In genomic region chr14:24417832-24418491, GRCh38 we compare ENCODE assay signal across 20 cellular contexts. TPM values are rescaled to one million over a fixed set of nuclear protein-coding genes. Genes with fewer than 3 reads are reported as not detected.
DNase-seq lines count a peak whose midpoint lies in the region; ATAC-seq and TF ChIP-seq lines count a peak whose summit lies in the region.
"Had no signal": no experiment of that assay in that cellular context is flagged by ENCODE, and none has a peak within 500 bp of the region (broad histone marks: within the 10 kb centered on the region; RNA-seq: fewer than 3 reads in every experiment).

No MANE protein-coding gene starts in this region.

- H3K27ac ChIP-seq in right cardiac atrium (ENCODE audit: low read length) (no peak overlapping the region), left ventricle myocardium inferior (replicated peaks) (no peak overlapping the region), mammary epithelial cell (ENCODE audit: insufficient read depth, low read depth, low read length) (no peak overlapping the region), liver (ENCODE audit: low read depth in 1 of 2, low read length in 2 of 2) (peak overlapping the region; percentile 22 to 44), stomach (peak overlapping the region in 4 of 5 donors; percentile 26 to 74 (median 50)), psoas muscle (no peak overlapping the region)
- H3K27ac ChIP-seq: A549, C4-2B, SJCRH30 had no signal

- dilution Hi-C loops in mammary epithelial cell (cut with HindIII; ENCODE audit: low sequenced_read_pairs): loop anchor here (10.0 kb wide), 1 partner anchor 83 kb away; the partner anchor contains the start of genes ADCY4 and RIPK3

- peaks cover 26% of the 10 kb centered on the region for H3K36me3 ChIP-seq in left ventricle myocardium inferior
- no peaks in the 10 kb centered on the region for H3K36me3 ChIP-seq in mammary epithelial cell (ENCODE audit: insufficient read depth, low read length)
- H3K36me3 ChIP-seq in liver (ENCODE audit: control insufficient read depth in 4 of 4, insufficient read depth in 3 of 4, low read depth in 1 of 4, low read length in 3 of 4): peaks cover 0 to 9% (median 1%) of the 10 kb centered on the region in 4 donors
- H3K36me3 ChIP-seq in stomach: peaks cover 0 to 35% (median 29%) of the 10 kb centered on the region in 4 donors
- H3K36me3 ChIP-seq in psoas muscle (ENCODE audit: insufficient read depth in 1 of 2, low read depth in 1 of 2): no peaks in the 10 kb centered on the region
- H3K36me3 ChIP-seq: SJCRH30 had no signal

- TF ChIP-seq RAD21 in liver (IDR thresholded peaks at IDR 0.05): no peak

- in situ Hi-C loops in mammary epithelial cell (cut with MboI; ENCODE audit: low sequenced_read_pairs in 2 of 2): no loop called here

- H3K4me1 ChIP-seq in right cardiac atrium (ENCODE audit: control insufficient read depth, insufficient read depth, low read length): peaks cover 5% of the 10 kb centered on the region
- peaks cover 16% of the 10 kb centered on the region for H3K4me1 ChIP-seq in left ventricle myocardium inferior
- H3K4me1 ChIP-seq in mammary epithelial cell (ENCODE audit: insufficient read depth, low read length): peaks cover 14% of the 10 kb centered on the region
- H3K4me1 ChIP-seq in liver (ENCODE audit: control insufficient read depth in 4 of 4, insufficient read depth in 4 of 4, low read length in 3 of 4): peaks cover 0 to 20% (median 8%) of the 10 kb centered on the region in 4 donors
- H3K4me1 ChIP-seq in stomach: peaks cover 6 to 26% (median 16%) of the 10 kb centered on the region in 4 donors
- no peaks in the 10 kb centered on the region for H3K4me1 ChIP-seq in psoas muscle
- H3K4me1 ChIP-seq: A549, SJCRH30 had no signal

- no peak for TF ChIP-seq POLR2A in stomach (IDR thresholded peaks at IDR 0.05)

- CTCF ChIA-PET in mammary epithelial cell (lab: Charles Lee; ENCODE audit: low non-redundant PET): interaction anchor here (0.6 kb wide), 1 partner anchor 110 kb away, joined by 4 read pairs; no protein-coding TSS in a partner anchor

- H3K9ac ChIP-seq in mammary epithelial cell (ENCODE audit: insufficient read depth, low read length) (no peak overlapping the region), liver (ENCODE audit: low read depth in 1 of 2, low read length in 2 of 2) (no peak overlapping the region)

- DNase-seq in right cardiac atrium (peak in 2 of 3 donors; percentile 54 to 57), left ventricle myocardium inferior (no peak), mammary epithelial cell (no peak), stomach (peak; percentile 25), psoas muscle (no peak), OCI-M1 (lab: John Stamatoyannopoulos, UW) (no peak)
- DNase-seq: DMS 273 treated with DMSO at 0.1 percent for 48 hours, GDM1, IMR-90, Karpas-422, NCI-H1105 treated with DMSO at 0.1 percent for 48 hours, NCI-H1694 treated with DMSO at 0.1 percent for 48 hours, NCI-H2107, NCI-H2227 treated with DMSO at 0.1 percent for 48 hours, NCI-H524, SJCRH30 had no signal

- no peaks in the 10 kb centered on the region for H4K20me1 ChIP-seq in mammary epithelial cell (ENCODE audit: insufficient read depth, low read length)

- intact Hi-C loops in right cardiac atrium (cut with DNase I) (no loop called here), left ventricle myocardium inferior (cut with micrococcal nuclease) (no loop called here), mammary epithelial cell (cut with micrococcal nuclease) (no loop called here), stomach (cut with DNase I; ENCODE audit: low total_unique reads) (loop anchor here (5.0 kb wide), 1 partner anchor 51 kb away; the partner anchor contains the start of gene NFATC4), psoas muscle (cut with DNase I) (no loop called here)

- H3K4me2 ChIP-seq in mammary epithelial cell (ENCODE audit: insufficient read depth, low read depth, low read length): no peak overlapping the region
- H3K4me2 ChIP-seq: A549 had no signal

- H3K9me3 ChIP-seq in right cardiac atrium (ENCODE audit: control insufficient read depth, low read length) (no peaks in the 10 kb centered on the region), left ventricle myocardium inferior (replicated peaks) (no peaks in the 10 kb centered on the region), mammary epithelial cell (replicated peaks; ENCODE audit: insufficient read depth, low read length) (no peaks in the 10 kb centered on the region), liver (ENCODE audit: control insufficient read depth in 4 of 4, low read length in 3 of 4) (no peaks in the 10 kb centered on the region), stomach (no peaks in the 10 kb centered on the region), psoas muscle (no peaks in the 10 kb centered on the region)
- H3K9me3 ChIP-seq: A549, SJCRH30 had no signal

- H3K4me3 ChIP-seq in right cardiac atrium (ENCODE audit: low read length) (no peak overlapping the region), left ventricle myocardium inferior (no peak overlapping the region), mammary epithelial cell (replicated peaks in 1 of 3; ENCODE audit: insufficient read depth in 1 of 3, low read depth in 2 of 3, low read length in 3 of 3) (no peak overlapping the region), liver (ENCODE audit: low read depth in 1 of 3, low read length in 3 of 3) (no peak overlapping the region), stomach (no peak overlapping the region), psoas muscle (no peak overlapping the region)
- H3K4me3 ChIP-seq: A549, SJCRH30 had no signal

- TF ChIP-seq CTCF in left ventricle myocardium inferior (IDR thresholded peaks at IDR 0.05; ENCODE audit: borderline replicate concordance) (no peak), mammary epithelial cell (conservative IDR thresholded peaks at IDR 0.05 in 1 of 2, IDR thresholded peaks at IDR 0.05 in 1 of 2; ENCODE audit: extremely low read depth in 1 of 2, insufficient read depth in 1 of 2, low read depth in 1 of 2, low read length in 2 of 2) (no peak), liver (IDR thresholded peaks at IDR 0.05; ENCODE audit: low read depth, low read length, missing input control) (no peak), stomach (IDR thresholded peaks at IDR 0.05) (no peak), psoas muscle (IDR thresholded peaks at IDR 0.05) (no peak)

- H2AFZ ChIP-seq in mammary epithelial cell (ENCODE audit: low read depth, low read length): peak overlapping the region; percentile 57

- H3K27me3 ChIP-seq in right cardiac atrium (ENCODE audit: control insufficient read depth, insufficient read depth) (no peaks in the 10 kb centered on the region), left ventricle myocardium inferior (ENCODE audit: low read depth) (no peaks in the 10 kb centered on the region), mammary epithelial cell (ENCODE audit: insufficient read depth, low read length) (no peaks in the 10 kb centered on the region), liver (ENCODE audit: control insufficient read depth in 4 of 4, insufficient read depth in 4 of 4, low read length in 3 of 4) (no peaks in the 10 kb centered on the region), stomach (no peaks in the 10 kb centered on the region), psoas muscle (ENCODE audit: insufficient read depth in 3 of 3, low read length in 2 of 3) (peaks cover 0 to 5% (median 0%) of the 10 kb centered on the region in 3 donors)
- H3K27me3 ChIP-seq: SJCRH30 had no signal

- TF ChIP-seq EP300 in stomach (IDR thresholded peaks at IDR 0.05): no peak

- ATAC-seq in right cardiac atrium (peak; percentile 10 to 21), psoas muscle (no peak), HG03196 (IDR thresholded peaks at IDR 0.05; ENCODE audit: unreplicated experiment) (no peak)
- ATAC-seq: A549 had no signal

- BruUV-seq in mammary epithelial cell (replicated peaks; lab: Mats Ljungman, UMichigan): no TSS peak

- H3K79me2 ChIP-seq in mammary epithelial cell (ENCODE audit: insufficient read depth, low read length): no peaks in the 10 kb centered on the region

- WGBS in right cardiac atrium: 66% methylated on average over 6 of the region's 6 CpGs
- WGBS in mammary epithelial cell (ENCODE audit: low coverage, missing lambda C conversion rate): 68% methylated on average over 5 of the region's 6 CpGs
- 89% methylated on average over 6 of the region's 6 CpGs for WGBS in liver
- WGBS in stomach, 5 donors: 69 to 84% (median 75%) methylated on average over 4 to 6 of the region's 6 CpGs
- 62 to 81% (median 74%) methylated on average over 6 of the region's 6 CpGs for WGBS in psoas muscle, 3 donors

RNA-seq across cellular contexts. Expression of gene CBLN3, which starts 11.5 kb away (rescaled TPM):
- total RNA-seq in right cardiac atrium: 1 to 10 TPM; 1.6 to 3.1 (median 2.7) TPM
- polyA plus RNA-seq in right cardiac atrium: 1.3 TPM
- 0.55 TPM for total RNA-seq in left ventricle myocardium inferior
- 1 to 10 TPM; 1.3 to 3.1 TPM for total RNA-seq in mammary epithelial cell
- 0.78 TPM for polyA plus RNA-seq in mammary epithelial cell
- not detected for polyA minus RNA-seq in mammary epithelial cell
- under 1 TPM; 0.59 to 0.79 TPM for total RNA-seq in liver
- under 1 TPM; 0.07 to 0.33 TPM for polyA plus RNA-seq in liver
- 1 to 10 TPM in 3 of 5 donors, not detected in 2; 2.0 to 4.2 (median 3.8) TPM for total RNA-seq in stomach
- polyA plus RNA-seq in stomach: 1 to 10 TPM in 2 of 3 donors, under 1 TPM in 1; 0.81 to 2.1 (median 1.4) TPM
- total RNA-seq in psoas muscle: 1 to 10 TPM in 1 of 4 donors, under 1 TPM in 3; 0.66 to 1.5 (median 0.76) TPM
- polyA plus RNA-seq in psoas muscle: under 1 TPM; 0.38 to 0.78 (median 0.70) TPM

RNA-seq across cellular contexts. Expression of gene KHNYN, which starts 11.8 kb away (rescaled TPM):
- total RNA-seq in right cardiac atrium (10 to 100 TPM; 23.4 to 27.7 (median 26.0) TPM), left ventricle myocardium inferior (20.5 TPM), mammary epithelial cell (10 to 100 TPM; 60.2 to 75.0 TPM), liver (10 to 100 TPM; 38.2 to 40.3 TPM), stomach (100 to 1,000 TPM in 1 of 5 donors, 10 to 100 TPM in 4; 63.4 to 348 (median 77.2) TPM), psoas muscle (10 to 100 TPM; 25.8 to 44.2 (median 41.3) TPM)
- polyA plus RNA-seq in right cardiac atrium (19.1 TPM), mammary epithelial cell (16.7 TPM), liver (10 to 100 TPM in 1 of 2 donors, 1 to 10 TPM in 1; 3.0 to 11.1 TPM), stomach (10 to 100 TPM; 13.9 to 23.4 (median 22.9) TPM), psoas muscle (10 to 100 TPM; 15.3 to 74.9 (median 35.9) TPM)
- 34.9 TPM for polyA minus RNA-seq in mammary epithelial cell

RNA-seq across cellular contexts. Expression of gene NYNRIN, which starts 19.2 kb away (rescaled TPM):
- total RNA-seq in right cardiac atrium (10 to 100 TPM in 2 of 4 donors, 1 to 10 TPM in 2; 9.3 to 12.0 (median 10.5) TPM), left ventricle myocardium inferior (8.0 TPM), mammary epithelial cell (10 to 100 TPM in 1 of 2 donors, 1 to 10 TPM in 1; 2.7 to 15.0 TPM), liver (10 to 100 TPM in 1 of 2 donors, 1 to 10 TPM in 1; 2.5 to 11.0 TPM), stomach (10 to 100 TPM in 2 of 5 donors, 1 to 10 TPM in 3; 2.9 to 16.0 (median 8.1) TPM), psoas muscle (1 to 10 TPM; 2.1 to 8.0 (median 2.4) TPM)
- polyA plus RNA-seq in right cardiac atrium (5.1 TPM), mammary epithelial cell (2.4 TPM), liver (under 1 TPM; 0.89 to 0.99 TPM), stomach (1 to 10 TPM; 2.3 to 3.3 (median 2.3) TPM), psoas muscle (1 to 10 TPM; 1.1 to 1.5 (median 1.2) TPM)
- polyA minus RNA-seq in mammary epithelial cell: 3.9 TPM

RNA-seq across cellular contexts. Expression of gene SDR39U1, which starts 24.6 kb away (rescaled TPM):
- total RNA-seq in right cardiac atrium: 100 to 1,000 TPM in 1 of 4 donors, 10 to 100 TPM in 3; 74.6 to 101 (median 94.4) TPM
- polyA plus RNA-seq in right cardiac atrium: 128 TPM
- total RNA-seq in left ventricle myocardium inferior: 74.8 TPM
- total RNA-seq in mammary epithelial cell: 10 to 100 TPM in 1 of 2 donors, 1 to 10 TPM in 1; 8.8 to 39.1 TPM
- polyA plus RNA-seq in mammary epithelial cell: 40.2 TPM
- 9.8 TPM for polyA minus RNA-seq in mammary epithelial cell
- total RNA-seq in liver: 10 to 100 TPM; 10.8 to 17.0 TPM
- 10 to 100 TPM; 34.9 to 50.4 TPM for polyA plus RNA-seq in liver
- total RNA-seq in stomach: 10 to 100 TPM; 10.8 to 71.2 (median 42.4) TPM
- polyA plus RNA-seq in stomach: 10 to 100 TPM; 37.0 to 64.8 (median 41.8) TPM
- 10 to 100 TPM; 55.7 to 75.2 (median 63.8) TPM for total RNA-seq in psoas muscle
- 100 to 1,000 TPM in 1 of 3 donors, 10 to 100 TPM in 2; 62.9 to 110 (median 63.6) TPM for polyA plus RNA-seq in psoas muscle

RNA-seq across cellular contexts. Expression of gene NFATC4, which starts 50.0 kb away (rescaled TPM):
- total RNA-seq in right cardiac atrium (10 to 100 TPM; 15.7 to 40.0 (median 31.0) TPM), left ventricle myocardium inferior (20.6 TPM), mammary epithelial cell (1 to 10 TPM in 1 of 2 donors, not detected in 1; 9.0 TPM), liver (1 to 10 TPM; 1.4 to 3.6 TPM), stomach (10 to 100 TPM; 20.1 to 64.8 (median 33.0) TPM), psoas muscle (10 to 100 TPM in 2 of 4 donors, 1 to 10 TPM in 2; 2.7 to 12.0 (median 7.8) TPM)
- polyA plus RNA-seq in right cardiac atrium (25.8 TPM), mammary epithelial cell (0.12 TPM), liver (1 to 10 TPM; 1.0 to 2.2 TPM), stomach (100 to 1,000 TPM in 1 of 3 donors, 10 to 100 TPM in 2; 71.4 to 119 (median 99.0) TPM), psoas muscle (1 to 10 TPM; 5.5 to 7.9 (median 7.3) TPM)
- not detected for polyA minus RNA-seq in mammary epithelial cell

Comparison
In these comparisons a context has a peak if more than half of its experiments do, and no peak if none do; other contexts are left out.
1. DNase-seq: peak in right cardiac atrium (2 of 3) and stomach (single experiment); none in left ventricle myocardium inferior (single experiment), mammary epithelial cell (single experiment), psoas muscle (0 of 2) and OCI-M1 (single experiment).
2. ATAC-seq: peak in right cardiac atrium (2 of 2); none in psoas muscle (0 of 4) and HG03196 (single experiment).
3. H3K27ac ChIP-seq: peak in liver (2 of 2) and stomach (4 of 5); none in right cardiac atrium (single experiment), left ventricle myocardium inferior (single experiment), mammary epithelial cell (single experiment) and psoas muscle (single experiment).